In the genomic region with DNA sequence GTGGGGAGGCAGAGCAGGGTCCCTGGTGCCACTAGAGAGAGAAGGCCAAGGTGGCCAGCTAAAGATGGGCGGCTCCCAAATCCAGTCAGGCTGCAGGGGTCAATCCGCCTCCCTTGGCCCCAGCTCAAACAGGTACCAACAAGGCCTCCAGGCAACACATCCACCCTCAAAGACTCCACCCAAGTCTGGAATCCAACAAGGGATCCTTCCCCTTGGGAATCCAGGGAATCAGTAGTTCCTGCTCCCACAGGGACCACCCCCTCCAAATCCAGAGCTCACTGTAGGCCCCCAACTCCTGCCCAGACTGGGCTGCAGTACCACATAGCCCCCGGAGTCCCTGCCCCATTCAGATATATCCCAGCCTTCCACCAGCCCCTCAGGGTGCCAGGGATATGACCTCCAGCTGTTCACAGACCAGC, we compare ENCODE assay signal across 9 cellular contexts. TPM values are rescaled to one million over a fixed set of nuclear protein-coding genes. Genes with fewer than 3 reads are reported as not detected.
A peak's percentile ranks its signal among the peaks of the same experiment; 100 is the strongest.
DNase-seq lines count a peak whose midpoint lies in the region; ATAC-seq, FAIRE-seq and TF ChIP-seq lines count a peak whose summit lies in the region.
"Had no signal": no experiment of that assay in that cellular context is flagged by ENCODE, and none has a peak within 500 bp of the region (broad histone marks: within the 10 kb centered on the region; RNA-seq: fewer than 3 reads in every experiment).

No MANE protein-coding gene starts in this region.

- no peak for DNase-seq in cardiac muscle cell (ENCODE audit: low read depth in 1 of 2, low spot score in 1 of 2)
- no peak for DNase-seq in left cardiac atrium
- DNase-seq in cardiac fibroblast (ENCODE audit: low read depth in 2 of 2): no peak
- peak in 1 of 2 donors; percentile 34 for DNase-seq in uterus
- no peak for DNase-seq in T1000 (lab: John Stamatoyannopoulos, UW)
- no peak for DNase-seq in stimulated activated CD4-positive, alpha-beta T cell treated with anti-CD3 and anti-CD28 coated beads, Interleukin-2, amount 100 ng/mL, for 48 hours
- DNase-seq in frontal cortex (ENCODE audit: low spot score in 2 of 2): no peak
- DNase-seq: DMS79 treated with DMSO at 0.1 percent for 48 hours had no signal

- peak overlapping the region; percentile 95 for H3K27ac ChIP-seq in cardiac muscle cell
- H3K27ac ChIP-seq in muscle layer of duodenum (ENCODE audit: low read length): peak overlapping the region; percentile 74
- peak overlapping the region; percentile 99 to 100 for H3K27ac ChIP-seq in uterus

- intact Hi-C loops in left cardiac atrium (cut with DNase I) (no loop called here), uterus (cut with DNase I; ENCODE audit: low total_unique reads) (no loop called here)

- H3K4me1 ChIP-seq in cardiac muscle cell (ENCODE audit: low read depth): peaks cover 34% of the 10 kb centered on the region
- H3K4me1 ChIP-seq in muscle layer of duodenum (ENCODE audit: control insufficient read depth in 1 of 2, insufficient read depth in 2 of 2, low read length in 2 of 2): peaks cover 7 to 59% of the 10 kb centered on the region in 2 donors
- H3K4me1 ChIP-seq in uterus: peaks cover 7 to 16% of the 10 kb centered on the region in 2 donors

- no peak for FAIRE-seq in frontal cortex (lab: Jason Lieb, UNC)

- no peak for TF ChIP-seq CTCF in cardiac muscle cell (IDR thresholded peaks at IDR 0.05; ENCODE audit: low read depth, low read length)
- no peak for TF ChIP-seq CTCF in cardiac fibroblast (IDR thresholded peaks at IDR 0.05; ENCODE audit: low read depth, low read length)
- TF ChIP-seq CTCF in uterus (IDR thresholded peaks at IDR 0.05): no peak

- no peak for ATAC-seq in left cardiac atrium

- H3K4me3 ChIP-seq in cardiac muscle cell (no peak overlapping the region), cardiac fibroblast (replicated peaks in 1 of 2; ENCODE audit: low read depth in 2 of 2, low read length in 2 of 2) (peak overlapping the region; percentile 82 to 96), muscle layer of duodenum (ENCODE audit: low read depth in 1 of 2, low read length in 2 of 2) (peak overlapping the region; percentile 39 to 93), uterus (no peak overlapping the region)

- H3K9me3 ChIP-seq in cardiac muscle cell (ENCODE audit: low read depth) (no peaks in the 10 kb centered on the region), muscle layer of duodenum (ENCODE audit: control insufficient read depth in 1 of 2, low read length in 2 of 2) (no peaks in the 10 kb centered on the region), uterus (no peaks in the 10 kb centered on the region)

- H3K36me3 ChIP-seq in cardiac muscle cell: no peaks in the 10 kb centered on the region
- H3K36me3 ChIP-seq in muscle layer of duodenum (ENCODE audit: control insufficient read depth in 1 of 2, insufficient read depth in 2 of 2, low read length in 2 of 2): peaks cover 7 to 24% of the 10 kb centered on the region in 2 donors
- no peaks in the 10 kb centered on the region for H3K36me3 ChIP-seq in uterus

- H3K27me3 ChIP-seq in cardiac muscle cell (no peaks in the 10 kb centered on the region), muscle layer of duodenum (ENCODE audit: low read depth, low read length) (no peaks in the 10 kb centered on the region), uterus (no peaks in the 10 kb centered on the region)

- no peak for TF ChIP-seq POLR2A in uterus (IDR thresholded peaks at IDR 0.05)

RNA-seq across cellular contexts. Expression of a gene that starts 3.3 kb away (rescaled TPM):
- total RNA-seq in cardiac muscle cell (97.6 and 108 TPM in 2 replicates), left cardiac atrium (10 to 100 TPM; 37.9 to 50.6 TPM), uterus (100 to 1,000 TPM in 1 of 4 donors, 10 to 100 TPM in 3; 14.1 to 141 (median 42.9) TPM), frontal cortex (7.7 TPM)
- 25.1 and 25.4 TPM in 2 replicates for polyA plus RNA-seq in cardiac muscle cell

RNA-seq across cellular contexts. Expression of a gene that starts 9.2 kb away (rescaled TPM):
- total RNA-seq in cardiac muscle cell (28.0 and 33.2 TPM in 2 replicates), left cardiac atrium (10 to 100 TPM; 31.7 to 34.4 TPM), uterus (10 to 100 TPM in 3 of 4 donors, 1 to 10 TPM in 1; 3.5 to 44.3 (median 34.4) TPM), frontal cortex (16.3 TPM)
- 35.3 and 40.2 TPM in 2 replicates for polyA plus RNA-seq in cardiac muscle cell

RNA-seq across cellular contexts. Expression of a gene that starts 17.5 kb away (rescaled TPM):
- total RNA-seq in cardiac muscle cell (55.5 and 62.9 TPM in 2 replicates), left cardiac atrium (10 to 100 TPM; 34.7 to 42.1 TPM), uterus (100 to 1,000 TPM in 1 of 4 donors, 10 to 100 TPM in 3; 28.7 to 155 (median 47.4) TPM), frontal cortex (15.5 TPM)
- 18.1 and 18.7 TPM in 2 replicates for polyA plus RNA-seq in cardiac muscle cell

RNA-seq across cellular contexts. Expression of a gene that starts 31.5 kb away (rescaled TPM):
- 8.8 and 13.0 TPM in 2 replicates for total RNA-seq in cardiac muscle cell
- 9.2 and 10.1 TPM in 2 replicates for polyA plus RNA-seq in cardiac muscle cell
- total RNA-seq in left cardiac atrium: 1 to 10 TPM; 5.1 to 6.6 TPM
- total RNA-seq in uterus: 10 to 100 TPM in 2 of 4 donors, 1 to 10 TPM in 2; 1.0 to 20.6 (median 8.4) TPM
- 4.1 TPM for total RNA-seq in frontal cortex

RNA-seq across cellular contexts. Expression of a gene that starts 34.1 kb away (rescaled TPM):
- total RNA-seq in cardiac muscle cell: 69.7 and 71.6 TPM in 2 replicates
- polyA plus RNA-seq in cardiac muscle cell: 46.0 and 58.2 TPM in 2 replicates
- total RNA-seq in left cardiac atrium: 10 to 100 TPM; 10.7 to 17.6 TPM
- 100 to 1,000 TPM in 1 of 4 donors, 10 to 100 TPM in 2, 1 to 10 TPM in 1; 8.2 to 127 (median 23.0) TPM for total RNA-seq in uterus
- 20.0 TPM for total RNA-seq in frontal cortex

Comparison
In these comparisons a context has a peak if more than half of its experiments do, and no peak if none do; other contexts are left out.
1. H3K4me3 ChIP-seq: peak in cardiac fibroblast (2 of 2) and muscle layer of duodenum (2 of 2); none in cardiac muscle cell (single experiment) and uterus (0 of 2).
2. Peak in every context shown above with its lines, with median percentiles within 50 percentile points of each other: H3K27ac ChIP-seq.